ENCODE assay signal across 23 cellular contexts in the genomic region with DNA sequence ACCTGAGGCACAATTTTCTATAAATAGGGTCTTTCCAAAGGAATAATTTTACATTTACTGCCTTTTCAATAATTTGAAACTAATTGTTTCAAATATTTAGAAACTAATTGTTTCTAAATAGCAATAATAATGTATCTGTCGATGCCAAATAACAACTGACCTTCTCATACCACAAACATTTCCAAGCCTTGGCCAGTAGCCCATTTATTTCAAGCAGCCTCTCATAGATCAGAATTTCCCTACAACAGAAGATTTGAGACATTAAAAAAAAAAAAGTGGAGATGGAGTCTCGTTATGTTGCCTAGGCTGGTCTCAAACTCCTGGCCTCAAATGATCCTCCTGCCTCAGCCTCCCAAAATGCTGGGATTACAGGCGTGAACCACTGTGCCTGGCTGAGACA. TPM values are rescaled to one million over a fixed set of nuclear protein-coding genes. Genes with fewer than 3 reads are reported as not detected.
DNase-seq lines count a peak whose midpoint lies in the region; ATAC-seq and TF ChIP-seq lines count a peak whose summit lies in the region.
"Had no signal": no experiment of that assay in that cellular context is flagged by ENCODE, and none has a peak within 500 bp of the region (broad histone marks: within the 10 kb centered on the region; RNA-seq: fewer than 3 reads in every experiment).

No MANE protein-coding gene starts in this region.

- peaks cover 12% of the 10 kb centered on the region for H3K36me3 Mint-ChIP-seq in activated naive CD4-positive, alpha-beta T cell treated with anti-CD3 and anti-CD28 coated beads, Interleukin-2, amount 10 ng/mL, durations not matched to agents 7 days and 5 days
- H3K36me3 Mint-ChIP-seq in activated naive CD4-positive, alpha-beta T cell treated with anti-CD3 and anti-CD28 coated beads, Interleukin-2, amount 50 U/mL, for 72 hours: peaks cover 13 to 14% of the 10 kb centered on the region in 2 donors
- peaks cover 5% of the 10 kb centered on the region for H3K36me3 Mint-ChIP-seq in activated naive CD8-positive, alpha-beta T cell
- H3K36me3 Mint-ChIP-seq in natural killer cell treated with Interleukin-12 subunit alpha and Interleukin-12 subunit beta and Interleukin-15 and Interleukin-18, amount 100 ng/mL, for 72 hours: no peaks in the 10 kb centered on the region
- H3K36me3 Mint-ChIP-seq: type B pancreatic cell had no signal

- H3K9me3 ChIP-seq in left lung: no peaks in the 10 kb centered on the region
- H3K9me3 ChIP-seq: psoas muscle had no signal

- no peaks in the 10 kb centered on the region for H3K36me3 ChIP-seq in left lung

- peaks cover 49% of the 10 kb centered on the region for H3K4me1 Mint-ChIP-seq in activated naive CD4-positive, alpha-beta T cell treated with anti-CD3 and anti-CD28 coated beads, Interleukin-2, amount 10 ng/mL, durations not matched to agents 7 days and 5 days
- peaks cover 29% of the 10 kb centered on the region for H3K4me1 Mint-ChIP-seq in activated naive CD8-positive, alpha-beta T cell (ENCODE audit: low read depth)
- peaks cover 14 to 25% of the 10 kb centered on the region in 2 donors for H3K4me1 Mint-ChIP-seq in natural killer cell treated with Interleukin-12 subunit alpha and Interleukin-12 subunit beta and Interleukin-15 and Interleukin-18, amount 100 ng/mL, for 72 hours (ENCODE audit: low read depth in 2 of 2)

- peaks cover 43 to 58% of the 10 kb centered on the region in 2 donors for H3K27me3 ChIP-seq in left lung

- no peak for TF ChIP-seq CTCF in NB4 (IDR thresholded peaks at IDR 0.05; ENCODE audit: low read depth, low read length)
- no peak for TF ChIP-seq CTCF in left lung (IDR thresholded peaks at IDR 0.05)

- H3K4me3 ChIP-seq in NB4 (ENCODE audit: low read depth, low read length): peak overlapping the region; percentile 99
- no peak overlapping the region for H3K4me3 ChIP-seq in left lung
- H3K4me3 ChIP-seq: dorsolateral prefrontal cortex, psoas muscle had no signal

- no peak overlapping the region for H3K27ac Mint-ChIP-seq in activated naive CD4-positive, alpha-beta T cell treated with anti-CD3 and anti-CD28 coated beads, Interleukin-2, amount 10 ng/mL, durations not matched to agents 7 days and 5 days
- H3K27ac Mint-ChIP-seq in activated naive CD4-positive, alpha-beta T cell treated with anti-CD3 and anti-CD28 coated beads, Interleukin-2, amount 50 U/mL, for 72 hours: peak overlapping the region in 1 of 2 donors; percentile 94
- peak overlapping the region; percentile 93 for H3K27ac Mint-ChIP-seq in activated naive CD8-positive, alpha-beta T cell
- peak overlapping the region; percentile 40 to 88 for H3K27ac Mint-ChIP-seq in natural killer cell treated with Interleukin-12 subunit alpha and Interleukin-12 subunit beta and Interleukin-15 and Interleukin-18, amount 100 ng/mL, for 72 hours
- H3K27ac Mint-ChIP-seq: H9, type B pancreatic cell had no signal

- TF ChIP-seq POLR2A in NB4 (IDR thresholded peaks at IDR 0.05; ENCODE audit: extremely low read depth, insufficient read length): no peak

- intact Hi-C loops in left lung (cut with DNase I): no loop called here

- ATAC-seq in activated naive CD4-positive, alpha-beta T cell treated with anti-CD3 and anti-CD28 coated beads, Interleukin-2, amount 50 U/mL, for 72 hours: no peak
- ATAC-seq in natural killer cell treated with Interleukin-12 subunit alpha and Interleukin-12 subunit beta and Interleukin-15 and Interleukin-18, amount 100 ng/mL, for 72 hours: no peak
- ATAC-seq in left lung (no peak), HG03520 (IDR thresholded peaks at IDR 0.05; ENCODE audit: unreplicated experiment) (no peak)
- ATAC-seq: psoas muscle had no signal

- peak overlapping the region; percentile 86 for H3K4me3 Mint-ChIP-seq in activated naive CD4-positive, alpha-beta T cell treated with anti-CD3 and anti-CD28 coated beads, Interleukin-2, amount 10 ng/mL, durations not matched to agents 7 days and 5 days
- H3K4me3 Mint-ChIP-seq in activated naive CD8-positive, alpha-beta T cell: peak overlapping the region; percentile 85
- H3K4me3 Mint-ChIP-seq in natural killer cell treated with Interleukin-12 subunit alpha and Interleukin-12 subunit beta and Interleukin-15 and Interleukin-18, amount 100 ng/mL, for 72 hours: peak overlapping the region; percentile 99
- H3K4me3 Mint-ChIP-seq: H9, type B pancreatic cell had no signal

- CTCF ChIA-PET in activated naive CD4-positive, alpha-beta T cell treated with anti-CD3 and anti-CD28 coated beads, Interleukin-2, amount 10 ng/mL, durations not matched to agents 7 days and 5 days (lab: Charles Lee): interaction anchor here (1.1 to 1.8 kb wide), 5 partner anchors 14 to 111 kb away, joined by 3 to 5 read pairs (median 3); no protein-coding TSS in a partner anchor

- no peaks in the 10 kb centered on the region for H3K9me3 Mint-ChIP-seq in activated naive CD4-positive, alpha-beta T cell treated with anti-CD3 and anti-CD28 coated beads, Interleukin-2, amount 10 ng/mL, durations not matched to agents 7 days and 5 days
- no peaks in the 10 kb centered on the region for H3K9me3 Mint-ChIP-seq in activated naive CD4-positive, alpha-beta T cell treated with anti-CD3 and anti-CD28 coated beads, Interleukin-2, amount 50 U/mL, for 72 hours
- no peaks in the 10 kb centered on the region for H3K9me3 Mint-ChIP-seq in activated naive CD8-positive, alpha-beta T cell (ENCODE audit: low read depth)
- H3K9me3 Mint-ChIP-seq in natural killer cell treated with Interleukin-12 subunit alpha and Interleukin-12 subunit beta and Interleukin-15 and Interleukin-18, amount 100 ng/mL, for 72 hours: no peaks in the 10 kb centered on the region
- H3K9me3 Mint-ChIP-seq: H9, type B pancreatic cell had no signal

- peaks cover 5% of the 10 kb centered on the region for H3K27me3 Mint-ChIP-seq in activated naive CD4-positive, alpha-beta T cell treated with anti-CD3 and anti-CD28 coated beads, Interleukin-2, amount 10 ng/mL, durations not matched to agents 7 days and 5 days
- no peaks in the 10 kb centered on the region for H3K27me3 Mint-ChIP-seq in activated naive CD8-positive, alpha-beta T cell
- no peaks in the 10 kb centered on the region for H3K27me3 Mint-ChIP-seq in natural killer cell treated with Interleukin-12 subunit alpha and Interleukin-12 subunit beta and Interleukin-15 and Interleukin-18, amount 100 ng/mL, for 72 hours

- DNase-seq in activated naive CD4-positive, alpha-beta T cell treated with anti-CD3 and anti-CD28 coated beads, Interleukin-2, amount 10 ng/mL, durations not matched to agents 7 days and 5 days: no peak
- DNase-seq in activated naive CD4-positive, alpha-beta T cell treated with anti-CD3 and anti-CD28 coated beads, Interleukin-2, amount 50 U/mL, for 72 hours (ENCODE audit: low spot score in 2 of 2): no peak
- DNase-seq in NB4 (ENCODE audit: low read depth) (no peak), left lung (no peak)
- DNase-seq in natural killer cell treated with Interleukin-12 subunit alpha and Interleukin-12 subunit beta and Interleukin-15 and Interleukin-18, amount 100 ng/mL, for 72 hours (ENCODE audit: low spot score): no peak
- no peak for DNase-seq in stimulated activated CD4-positive, alpha-beta T cell treated with anti-CD3 and anti-CD28 coated beads, Interleukin-4, amount 100 ng/mL, for 24 hours
- DNase-seq: activated CD8-positive, alpha-beta memory T cell treated with anti-CD3 and anti-CD28 coated beads for 24 hours; activated effector memory CD4-positive, alpha-beta T cell treated with anti-CD3 and anti-CD28 coated beads, Interleukin-2, amount 50 U/mL, for 16 hours; anterior cingulate cortex; C1 segment of cervical spinal cord; dorsolateral prefrontal cortex; glutamatergic neuron; H9; NCI-H1694 treated with DMSO at 0.1 percent for 48 hours; NCI-H526 treated with DMSO at 0.1 percent for 48 hours; nucleus accumbens; psoas muscle; stimulated activated CD4-positive, alpha-beta T cell treated with anti-CD3 and anti-CD28 coated beads, Interleukin-15, amount 100 ng/mL, for 24 hours; T1000 had no signal

- H3K27ac ChIP-seq in left lung: no peak overlapping the region
- H3K27ac ChIP-seq: dorsolateral prefrontal cortex, psoas muscle, RWPE1 had no signal

- H3K4me1 ChIP-seq in left lung: peaks cover 20 to 34% of the 10 kb centered on the region in 2 donors

RNA-seq across cellular contexts. Expression of a gene that starts 2.1 kb away (rescaled TPM):
- 100 to 1,000 TPM in 1 of 2 donors, 10 to 100 TPM in 1; 42.3 to 125 TPM for total RNA-seq in activated naive CD4-positive, alpha-beta T cell treated with anti-CD3 and anti-CD28 coated beads, Interleukin-2, amount 50 U/mL, for 72 hours
- 10 to 100 TPM; 35.4 to 78.5 TPM for total RNA-seq in natural killer cell treated with Interleukin-12 subunit alpha and Interleukin-12 subunit beta and Interleukin-15 and Interleukin-18, amount 100 ng/mL, for 72 hours
- total RNA-seq in left lung: 1 to 10 TPM; 1.3 to 2.0 TPM

Comparison
In these comparisons a context has a peak if more than half of its experiments do, and no peak if none do; other contexts are left out.
1. RNA of a gene that starts 2.1 kb away (total RNA-seq): 42.3 to 125 TPM in activated naive CD4-positive, alpha-beta T cell treated with anti-CD3 and anti-CD28 coated beads, Interleukin-2, amount 50 U/mL, for 72 hours and 35.4 to 78.5 TPM in natural killer cell treated with Interleukin-12 subunit alpha and Interleukin-12 subunit beta and Interleukin-15 and Interleukin-18, amount 100 ng/mL, for 72 hours; 1.3 to 2.0 TPM in left lung; every median in the first group is over 10 times any median in the second.
2. Peak in every context shown above with its lines, with median percentiles within 50 percentile points of each other: H3K4me3 Mint-ChIP-seq.